In genomic region chr10:112525215-112525614, GRCh38 we compare ENCODE assay signal across 26 cellular contexts.
A peak's percentile ranks its signal among the peaks of the same experiment; 100 is the strongest.
DNase-seq lines count a peak whose midpoint lies in the region; TF ChIP-seq lines count a peak whose summit lies in the region.
"Had no signal": no experiment of that assay in that cellular context is flagged by ENCODE, and none has a peak within 500 bp of the region (broad histone marks: within the 10 kb centered on the region; RNA-seq: fewer than 3 reads in every experiment).

No MANE protein-coding gene starts in this region.

- H3K4me2 ChIP-seq in PC-9 (peak overlapping the region; percentile 28), smooth muscle cell (peak overlapping the region; percentile 48)

- CTCF ChIA-PET in PC-9 (lab: Charles Lee) = no interaction called here

- no peak overlapping the region for H3K9ac ChIP-seq in smooth muscle cell (ENCODE audit: low read depth)

- peaks cover 22% of the 10 kb centered on the region for H3K36me3 Mint-ChIP-seq in activated T-cell treated with anti-CD3 and anti-CD28 coated beads, Interleukin-2, amount 50 U/mL, for 24 hours (ENCODE audit: low read depth)
- H3K36me3 Mint-ChIP-seq: mesothelial cell of epicardium had no signal

- H3K4me1 Mint-ChIP-seq in activated T-cell treated with anti-CD3 and anti-CD28 coated beads, Interleukin-2, amount 50 U/mL, for 24 hours (ENCODE audit: low read depth) = peaks cover 37% of the 10 kb centered on the region

- H3F3A ChIP-seq in PC-9 (ENCODE audit: insufficient read depth, low read depth) (peaks cover 7% of the 10 kb centered on the region; the same call in 1 of the 2 replicates), smooth muscle cell (ENCODE audit: low read depth) (no peaks in the 10 kb centered on the region)

- H3K36me3 ChIP-seq in PC-9 (ENCODE audit: low read depth) (no peaks in the 10 kb centered on the region), smooth muscle cell (ENCODE audit: low read depth) (no peaks in the 10 kb centered on the region)
- H3K36me3 ChIP-seq: BE2C, left lung, stomach, upper lobe of left lung had no signal

- POLR2A ChIA-PET in PC-9 (lab: Charles Lee; ENCODE audit: unreplicated experiment) = no interaction called here

- H3K9me3 ChIP-seq in PC-9 (ENCODE audit: insufficient read depth, low read depth) (no peaks in the 10 kb centered on the region), smooth muscle cell (replicated peaks; ENCODE audit: low read depth) (no peaks in the 10 kb centered on the region)
- H3K9me3 ChIP-seq: BE2C, left lung, psoas muscle, stomach, upper lobe of left lung had no signal

- H3K4me3 Mint-ChIP-seq in activated T-cell treated with anti-CD3 and anti-CD28 coated beads, Interleukin-2, amount 50 U/mL, for 24 hours = no peak overlapping the region
- H3K4me3 Mint-ChIP-seq: activated CD4-positive, alpha-beta T cell treated with anti-CD3 and anti-CD28 coated beads, Interleukin-2, amount 10 ng/mL, durations not matched to agents 7 days and 5 days; mesothelial cell of epicardium; nephron progenitor cell had no signal

- no peaks in the 10 kb centered on the region for H4K20me1 ChIP-seq in PC-9 (ENCODE audit: insufficient read depth)
- H4K20me1 ChIP-seq in smooth muscle cell (ENCODE audit: low read depth) = peaks cover 22% of the 10 kb centered on the region

- H3K79me2 ChIP-seq in PC-9 (ENCODE audit: low read depth) = no peaks in the 10 kb centered on the region
- H3K79me2 ChIP-seq in smooth muscle cell (ENCODE audit: low read depth) = no peaks in the 10 kb centered on the region

- H3K27me3 ChIP-seq in PC-9 (ENCODE audit: insufficient read depth, low read depth) (no peaks in the 10 kb centered on the region), smooth muscle cell (ENCODE audit: low read depth) (no peaks in the 10 kb centered on the region)
- H3K27me3 ChIP-seq: BE2C, left lung, stomach, upper lobe of left lung had no signal

- no peaks in the 10 kb centered on the region for H3K9me3 Mint-ChIP-seq in activated T-cell treated with anti-CD3 and anti-CD28 coated beads, Interleukin-2, amount 50 U/mL, for 24 hours
- H3K9me3 Mint-ChIP-seq: activated CD4-positive, alpha-beta T cell treated with anti-CD3 and anti-CD28 coated beads, Interleukin-2, amount 10 ng/mL, durations not matched to agents 7 days and 5 days; mesothelial cell of epicardium; nephron progenitor cell had no signal

- TF ChIP-seq CTCF in PC-9 (conservative IDR thresholded peaks at IDR 0.05) = no peak
- TF ChIP-seq CTCF in epithelial cell of esophagus (IDR thresholded peaks at IDR 0.05; ENCODE audit: insufficient read depth, low read depth, low read length, missing control alignments) = no peak
- no peak for TF ChIP-seq CTCF in smooth muscle cell (IDR thresholded peaks at IDR 0.05; ENCODE audit: borderline replicate concordance, insufficient read depth, poor library complexity, severe bottlenecking)

- H3K4me3 ChIP-seq in PC-9 (no peak overlapping the region), epithelial cell of esophagus (ENCODE audit: low read length) (no peak overlapping the region), smooth muscle cell (no peak overlapping the region)
- H3K4me3 ChIP-seq: left lung, psoas muscle, skin epidermis, stomach, upper lobe of left lung had no signal

- H3K27ac Mint-ChIP-seq in activated T-cell treated with anti-CD3 and anti-CD28 coated beads, Interleukin-2, amount 50 U/mL, for 24 hours = peak overlapping the region; percentile 71
- H3K27ac Mint-ChIP-seq: activated CD4-positive, alpha-beta T cell treated with anti-CD3 and anti-CD28 coated beads, Interleukin-2, amount 10 ng/mL, durations not matched to agents 7 days and 5 days; mesothelial cell of epicardium; nephron progenitor cell had no signal

- no TSS peak for BruUV-seq in PC-9 (replicated peaks; lab: Mats Ljungman, UMichigan)

- no peaks in the 10 kb centered on the region for H3K27me3 Mint-ChIP-seq in activated T-cell treated with anti-CD3 and anti-CD28 coated beads, Interleukin-2, amount 50 U/mL, for 24 hours
- H3K27me3 Mint-ChIP-seq: activated CD4-positive, alpha-beta T cell treated with anti-CD3 and anti-CD28 coated beads, Interleukin-2, amount 10 ng/mL, durations not matched to agents 7 days and 5 days had no signal

- intact Hi-C loops in PC-9 (cut with micrococcal nuclease; ENCODE audit: unreplicated experiment) = no loop called here

- H3K9me2 ChIP-seq in PC-9 (ENCODE audit: insufficient read depth) = no peaks in the 10 kb centered on the region

- H3K27ac ChIP-seq in PC-9 (peak overlapping the region; percentile 54), smooth muscle cell (ENCODE audit: low read depth) (no peak overlapping the region)
- H3K27ac ChIP-seq: left lung, psoas muscle, skin epidermis, stomach, upper lobe of left lung had no signal

- H2AFZ ChIP-seq in PC-9 = no peak overlapping the region
- no peak overlapping the region for H2AFZ ChIP-seq in smooth muscle cell (ENCODE audit: low read depth)

- 71% methylated on average over 3 of the region's 3 CpGs for WGBS in smooth muscle cell (ENCODE audit: low lambda C conversion rate)

- no peak for DNase-seq in activated T-cell treated with anti-CD3 and anti-CD28 coated beads, Interleukin-2, amount 50 U/mL, for 24 hours
- no peak for DNase-seq in activated T-cell treated with anti-CD3 and anti-CD28 coated beads for 4 hours
- peak in 1 of 2 experiments; percentile 40 for DNase-seq in PC-9
- DNase-seq in epithelial cell of esophagus (ENCODE audit: low read depth) = peak; percentile 71
- DNase-seq in smooth muscle cell (lab: John Stamatoyannopoulos, UW; ENCODE audit: unreplicated experiment) = no peak
- no peak for DNase-seq in T-helper 2 cell
- no peak for DNase-seq in activated effector memory CD4-positive, alpha-beta T cell treated with anti-CD3 and anti-CD28 coated beads, Interleukin-2, amount 50 U/mL, for 16 hours
- DNase-seq in stimulated activated CD4-positive, alpha-beta T cell treated with anti-CD3 and anti-CD28 coated beads, Interleukin-12 subunit alpha, Interleukin-12 subunit beta, amount 100 ng/mL, for 4 hours = no peak
- DNase-seq: 8988T; activated CD4-positive, alpha-beta T cell treated with anti-CD3 and anti-CD28 coated beads, Interleukin-2, amount 10 ng/mL, durations not matched to agents 7 days and 5 days; activated CD8-positive, alpha-beta memory T cell treated with anti-CD3 and anti-CD28 coated beads, Interleukin-2, amount 50 U/mL, for 4 hours; BE2C; DMS79; effector CD8-positive, alpha-beta T cell; head of caudate nucleus; left lung; NCI-H1105 treated with DMSO at 0.1 percent for 48 hours; NCI-H2081 treated with DMSO at 0.1 percent for 48 hours; NCI-H510A treated with DMSO at 0.1 percent for 48 hours; nephron progenitor cell; psoas muscle; stimulated activated CD4-positive, alpha-beta T cell treated with anti-CD3 and anti-CD28 coated beads, Interleukin-4, amount 100 ng/mL, for 1 hour; stomach; upper lobe of left lung had no signal

- peaks cover 28% of the 10 kb centered on the region for H3K4me1 ChIP-seq in PC-9 (replicated peaks; ENCODE audit: insufficient read depth)
- peaks cover 45% of the 10 kb centered on the region for H3K4me1 ChIP-seq in smooth muscle cell (ENCODE audit: low read depth)
